Comparison of ENCODE assay signal across 8 cellular contexts in the genomic region with DNA sequence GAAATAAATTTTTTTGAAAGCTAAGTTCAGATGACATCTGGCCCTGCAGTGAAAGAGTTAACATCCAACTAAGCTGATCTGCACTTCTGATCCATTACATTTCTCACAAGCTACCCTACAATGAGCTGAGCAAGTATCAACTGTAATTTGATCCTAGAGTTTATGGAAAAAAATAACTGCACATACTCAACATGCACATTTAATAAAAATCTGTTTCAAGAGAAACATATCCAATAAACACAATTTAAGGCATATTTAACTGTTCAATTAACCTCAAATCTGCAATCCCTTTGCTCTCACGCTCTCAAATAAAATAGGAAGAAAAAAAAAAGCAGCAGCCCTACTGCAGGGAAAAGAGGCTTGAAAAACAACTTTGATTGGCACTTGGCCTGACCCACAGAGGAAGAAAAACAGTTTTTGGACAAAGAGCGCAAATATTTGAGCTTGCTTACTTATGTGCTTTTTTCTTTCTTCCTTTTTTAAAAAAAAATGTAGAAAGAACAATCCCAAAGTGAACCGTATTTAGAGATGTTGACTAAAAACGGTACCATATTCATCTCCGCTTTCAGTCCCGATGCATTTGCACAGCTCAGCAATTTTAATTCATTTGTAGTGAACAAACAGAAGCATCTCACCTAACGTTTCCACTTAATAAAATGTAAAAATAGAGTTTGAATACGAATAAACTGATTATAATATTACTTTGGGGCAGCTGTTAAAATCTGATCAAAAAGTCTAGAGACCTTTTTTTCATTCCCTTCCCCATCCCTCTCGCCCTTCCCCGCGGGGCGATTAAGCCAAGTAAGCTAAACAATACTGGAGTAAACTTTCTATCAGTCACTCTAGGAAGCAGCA. TPM values are rescaled to one million over a fixed set of nuclear protein-coding genes. Genes with fewer than 3 reads are reported as not detected.
DNase-seq lines count a peak whose midpoint lies in the region; ATAC-seq and TF ChIP-seq lines count a peak whose summit lies in the region.

No MANE protein-coding gene starts in this region.

- peak overlapping the region; percentile 77 to 93 (median 87) for H3K27ac Mint-ChIP-seq in CD14-positive monocyte
- peak overlapping the region; percentile 86 for H3K27ac Mint-ChIP-seq in activated CD8-positive, alpha-beta T cell treated with anti-CD3 and anti-CD28 coated beads, Interleukin-2, amount 10 ng/mL, durations not matched to agents 7 days and 5 days

- CTCF ChIA-PET in IMR-90 (lab: Yijun Ruan, JAX), result interaction anchor here (0.5 to 1.2 kb wide), 6 partner anchors 15 to 1879 kb away, joined by 3 to 4 read pairs (median 3); no protein-coding TSS in a partner anchor
- CTCF ChIA-PET in activated CD8-positive, alpha-beta T cell treated with anti-CD3 and anti-CD28 coated beads, Interleukin-2, amount 10 ng/mL, durations not matched to agents 7 days and 5 days (lab: Charles Lee), result interaction anchor here (0.6 to 5.7 kb wide), 14 partner anchors 10 to 475 kb away, joined by 3 to 112 read pairs (median 3); partner anchors contain the start of gene SRSF8

- H3K36me3 ChIP-seq in IMR-90 (ENCODE audit: control insufficient read depth, insufficient read depth, low read length), result no peaks in the 10 kb centered on the region
- no peaks in the 10 kb centered on the region for H3K36me3 ChIP-seq in hepatocyte (replicated peaks; ENCODE audit: insufficient read depth, low read depth)
- H3K36me3 ChIP-seq in gastrocnemius medialis, result no peaks in the 10 kb centered on the region

- no peak overlapping the region for H4K8ac ChIP-seq in IMR-90 (ENCODE audit: low read depth in 2 of 2, low read length in 2 of 2)

- H3K14ac ChIP-seq in IMR-90 (replicated peaks; ENCODE audit: low read depth, low read length), result no peak overlapping the region

- H2AK5ac ChIP-seq in IMR-90 (ENCODE audit: low read depth, low read length), result no peak overlapping the region

- no peak overlapping the region for H2AK9ac ChIP-seq in IMR-90 (replicated peaks; ENCODE audit: low read depth, low read length, poor library complexity)

- no peaks in the 10 kb centered on the region for H3K9me1 ChIP-seq in IMR-90 (ENCODE audit: insufficient read depth, low read length)

- H3K4me3 ChIP-seq in IMR-90 (ENCODE audit: insufficient read depth, low read depth, low read length) (peak overlapping the region; percentile 51), hepatocyte (peak overlapping the region; percentile 41), gastrocnemius medialis (peak overlapping the region; percentile 73 to 83 (median 76))

- 0 out of 2 replicates have a peak overlapping the region, but pooled peaks have one; percentile 12 for H3K23ac ChIP-seq in IMR-90 (ENCODE audit: low read depth, low read length)

- no peak overlapping the region for H3K4ac ChIP-seq in IMR-90 (ENCODE audit: low read depth, low read length)

- no peaks in the 10 kb centered on the region for H3K9me3 Mint-ChIP-seq in CD14-positive monocyte
- H3K9me3 Mint-ChIP-seq in activated CD8-positive, alpha-beta T cell treated with anti-CD3 and anti-CD28 coated beads, Interleukin-2, amount 10 ng/mL, durations not matched to agents 7 days and 5 days (ENCODE audit: insufficient read depth), result peaks cover 10% of the 10 kb centered on the region

- H4K20me1 ChIP-seq in IMR-90 (ENCODE audit: insufficient read depth, low read length) (no peaks in the 10 kb centered on the region), hepatocyte (ENCODE audit: insufficient read depth, poor library complexity, severe bottlenecking) (peaks cover 43% of the 10 kb centered on the region)

- intact Hi-C loops in CD14-positive monocyte (cut with micrococcal nuclease), result loop anchor here (5.0 to 10.0 kb wide), 5 partner anchors 53 to 555 kb away; partner anchors contain the start of gene FAM76B (in 1 of the 2)
- intact Hi-C loops in IMR-90 (cut with micrococcal nuclease), result loop anchor here (1.0 kb wide), 1 partner anchor 283 kb away; no protein-coding TSS in a partner anchor
- intact Hi-C loops in gastrocnemius medialis (cut with DNase I; ENCODE audit: low total_unique reads), result loop anchor here (2.0 to 5.0 kb wide), 4 partner anchors 79 to 478 kb away; no protein-coding TSS in a partner anchor

- H3K9me3 ChIP-seq in IMR-90 (ENCODE audit: control insufficient read depth, insufficient read depth, low read length) (no peaks in the 10 kb centered on the region), hepatocyte (ENCODE audit: low read depth) (no peaks in the 10 kb centered on the region), gastrocnemius medialis (no peaks in the 10 kb centered on the region)

- H2BK15ac ChIP-seq in IMR-90 (ENCODE audit: low read depth, low read length), result no peak overlapping the region

- no peak overlapping the region for H3K27ac ChIP-seq in IMR-90 (ENCODE audit: insufficient read depth, low read length)
- peak overlapping the region; percentile 88 for H3K27ac ChIP-seq in hepatocyte
- peak overlapping the region in 1 of 4 donors; percentile 59 for H3K27ac ChIP-seq in gastrocnemius medialis

- no TSS peak for BruUV-seq in IMR-90 (replicated peaks; lab: Mats Ljungman, UMichigan)

- H3K4me2 ChIP-seq in IMR-90 (ENCODE audit: low read depth, low read length), result peak overlapping the region; percentile 64
- H3K4me2 ChIP-seq in hepatocyte, result peak overlapping the region; percentile 78

- no peak overlapping the region for H2BK120ac ChIP-seq in IMR-90 (ENCODE audit: low read depth, low read length)

- H2BK20ac ChIP-seq in IMR-90 (ENCODE audit: low read depth, low read length), result no peak overlapping the region

- H3K27me3 Mint-ChIP-seq in CD14-positive monocyte (ENCODE audit: low read depth in 3 of 3), result no peaks in the 10 kb centered on the region
- peaks cover 2% of the 10 kb centered on the region for H3K27me3 Mint-ChIP-seq in activated CD8-positive, alpha-beta T cell treated with anti-CD3 and anti-CD28 coated beads, Interleukin-2, amount 10 ng/mL, durations not matched to agents 7 days and 5 days (ENCODE audit: low read depth)

- TF ChIP-seq RAD21 in IMR-90 (IDR thresholded peaks at IDR 0.05; ENCODE audit: low read length), result no peak

- no peaks in the 10 kb centered on the region for H3K79me1 ChIP-seq in IMR-90 (ENCODE audit: low read depth in 1 of 2, low read length in 2 of 2)

- no peaks in the 10 kb centered on the region for H3K4me1 ChIP-seq in IMR-90 (ENCODE audit: control insufficient read depth, insufficient read depth, low read length)
- H3K4me1 ChIP-seq in hepatocyte (ENCODE audit: insufficient read depth), result peaks cover 15% of the 10 kb centered on the region
- H3K4me1 ChIP-seq in gastrocnemius medialis, result peaks cover 22 to 25% of the 10 kb centered on the region in 2 donors

- H3K36me3 Mint-ChIP-seq in CD14-positive monocyte, result no peaks in the 10 kb centered on the region
- H3K36me3 Mint-ChIP-seq in activated CD8-positive, alpha-beta T cell treated with anti-CD3 and anti-CD28 coated beads, Interleukin-2, amount 10 ng/mL, durations not matched to agents 7 days and 5 days (ENCODE audit: low read depth), result peaks cover 17% of the 10 kb centered on the region

- no peak for TF ChIP-seq CTCF in CD14-positive monocyte (IDR thresholded peaks at IDR 0.05)
- no peak for TF ChIP-seq CTCF in IMR-90 (conservative IDR thresholded peaks at IDR 0.05; ENCODE audit: low read depth, low read length)
- TF ChIP-seq CTCF in hepatocyte (IDR thresholded peaks at IDR 0.05; ENCODE audit: poor library complexity), result no peak
- no peak for TF ChIP-seq CTCF in gastrocnemius medialis (IDR thresholded peaks at IDR 0.05 in 4 of 5, conservative IDR thresholded peaks at IDR 0.05 in 1 of 5)

- in situ Hi-C loops in IMR-90 (cut with MboI; ENCODE audit: low sequenced_read_pairs), result no loop called here
- in situ Hi-C loops in gastrocnemius medialis (cut with MboI; ENCODE audit: low sequenced_read_pairs in 4 of 4), result loop anchor here in 1 of 4 donors (25.0 kb wide), 1 partner anchor 167 kb away; the partner anchor contains the start of gene SRSF8

- H3K27me3 ChIP-seq in IMR-90 (ENCODE audit: control insufficient read depth, insufficient read depth, low read length) (no peaks in the 10 kb centered on the region; the same call in 1 of the 2 replicates), hepatocyte (no peaks in the 10 kb centered on the region), gastrocnemius medialis (no peaks in the 10 kb centered on the region)

- POLR2A ChIA-PET in IMR-90 (lab: Charles Lee; ENCODE audit: unreplicated experiment), result no interaction called here
- POLR2A ChIA-PET in activated CD8-positive, alpha-beta T cell treated with anti-CD3 and anti-CD28 coated beads, Interleukin-2, amount 10 ng/mL, durations not matched to agents 7 days and 5 days (lab: Charles Lee), result interaction anchor here (0.8 to 4.7 kb wide), 11 partner anchors 26 to 1160 kb away, joined by 3 to 72 read pairs (median 3); partner anchors contain the start of genes CCDC82, CEP57, ENDOD1 and FAM76B

- ATAC-seq in IMR-90 (ENCODE audit: low read depth) (no peak), gastrocnemius medialis (no peak), HG03439 (IDR thresholded peaks at IDR 0.05; ENCODE audit: unreplicated experiment) (no peak)
- ATAC-seq in activated CD8-positive, alpha-beta T cell treated with anti-CD3 and anti-CD28 coated beads, Interleukin-2, amount 10 ng/mL, durations not matched to agents 7 days and 5 days, result no peak

- dilution Hi-C loops in IMR-90 (cut with HindIII; ENCODE audit: low sequenced_read_pairs, unreplicated experiment), result no loop called here

- no peak overlapping the region for H3K56ac ChIP-seq in IMR-90 (ENCODE audit: extremely low read depth, insufficient read depth, low read length)

- no peak overlapping the region for H2BK5ac ChIP-seq in IMR-90 (ENCODE audit: low read depth, low read length, poor library complexity, severe bottlenecking)

- TF ChIP-seq POLR2A in IMR-90 (IDR thresholded peaks at IDR 0.05; ENCODE audit: low read depth, low read length), result no peak
- no peak for TF ChIP-seq POLR2A in gastrocnemius medialis (IDR thresholded peaks at IDR 0.05)

- WGBS in IMR-90 (ENCODE audit: extremely low coverage in 2 of 2, insufficient read length in 1 of 2), 2 experiments, result 0% methylated on average over 2 of the region's 12 CpGs; no CpG with 5 or more reads in 1 of the 2 experiments
- WGBS in hepatocyte (ENCODE audit: low lambda C conversion rate, missing lambda C conversion rate), result 1% methylated on average over 12 of the region's 12 CpGs

- no peak overlapping the region for H4K5ac ChIP-seq in IMR-90 (ENCODE audit: low read depth, low read length)

- H3K4me1 Mint-ChIP-seq in CD14-positive monocyte, result peaks cover 41% of the 10 kb centered on the region
- H3K4me1 Mint-ChIP-seq in activated CD8-positive, alpha-beta T cell treated with anti-CD3 and anti-CD28 coated beads, Interleukin-2, amount 10 ng/mL, durations not matched to agents 7 days and 5 days (ENCODE audit: low read depth), result peaks cover 51% of the 10 kb centered on the region

- H3K9me2 ChIP-seq in hepatocyte (replicated peaks; ENCODE audit: insufficient read depth), result no peaks in the 10 kb centered on the region

- H3K18ac ChIP-seq in IMR-90 (ENCODE audit: low read depth, low read length), result no peak overlapping the region

- peaks cover 64% of the 10 kb centered on the region for H3K79me2 ChIP-seq in hepatocyte

- H3K9ac ChIP-seq in IMR-90 (ENCODE audit: low read depth, low read length), result peak overlapping the region; percentile 33; the same call in 1 of the 2 replicates

- no peak overlapping the region for H4K91ac ChIP-seq in IMR-90 (ENCODE audit: insufficient read depth, low read depth, low read length)

- H2AFZ ChIP-seq in IMR-90 (replicated peaks; ENCODE audit: low read length, poor library complexity) (no peak overlapping the region), hepatocyte (no peak overlapping the region)

- DNase-seq in CD14-positive monocyte (ENCODE audit: low spot score), result no peak
- peak; percentile 13 for DNase-seq in IMR-90
- peak; percentile 26 for DNase-seq in activated CD8-positive, alpha-beta T cell treated with anti-CD3 and anti-CD28 coated beads, Interleukin-2, amount 10 ng/mL, durations not matched to agents 7 days and 5 days
- no peak for DNase-seq in hepatocyte (ENCODE audit: low spot score)
- no peak for DNase-seq in gastrocnemius medialis
- no peak for DNase-seq in stimulated activated naive CD4-positive, alpha-beta T cell treated with Interleukin-2 at 50 U/mL for 16 hours (lab: John Stamatoyannopoulos, UW)
- DNase-seq in NCI-H146 treated with DMSO at 0.1 percent for 48 hours (lab: John Stamatoyannopoulos, UW; ENCODE audit: unreplicated experiment), result no peak

- peak overlapping the region in 1 of 2 donors; percentile 98 for H3K4me3 Mint-ChIP-seq in CD14-positive monocyte
- H3K4me3 Mint-ChIP-seq in activated CD8-positive, alpha-beta T cell treated with anti-CD3 and anti-CD28 coated beads, Interleukin-2, amount 10 ng/mL, durations not matched to agents 7 days and 5 days, result no peak overlapping the region

RNA-seq across cellular contexts. Expression of gene SESN3, which starts 1.6 kb away (rescaled TPM):
- polyA plus RNA-seq in CD14-positive monocyte (1 to 10 TPM; 1.1 to 1.4 TPM), IMR-90 (2012; rRNA removed) (1.3 and 2.0 TPM in 2 replicates), hepatocyte (8.1 and 8.9 TPM in 2 replicates)
- total RNA-seq in IMR-90 (2012; rRNA removed) (7.7 and 10.0 TPM in 2 replicates), hepatocyte (106 and 107 TPM in 2 replicates), gastrocnemius medialis (10 to 100 TPM in 1 of 4 donors, 1 to 10 TPM in 3; 6.0 to 10.8 (median 7.8) TPM)
- 0.27 and 0.31 TPM in 2 replicates for polyA plus RNA-seq in IMR-90 (2012; cell fraction: cytosol; rRNA removed)
- 0.17 and 2.3 TPM in 2 replicates for polyA plus RNA-seq in IMR-90 (2012; cell fraction: nucleus; rRNA removed; ENCODE audit: low replicate concordance)
- total RNA-seq in activated CD8-positive, alpha-beta T cell treated with anti-CD3 and anti-CD28 coated beads, Interleukin-2, amount 10 ng/mL, durations not matched to agents 7 days and 5 days, result 10 to 100 TPM; 29.1 to 31.5 TPM

Comparison
In these comparisons a context has a peak if more than half of its experiments do, and no peak if none do; other contexts are left out.
1. DNase-seq: peak in IMR-90 (single experiment) and activated CD8-positive, alpha-beta T cell treated with anti-CD3 and anti-CD28 coated beads, Interleukin-2, amount 10 ng/mL, durations not matched to agents 7 days and 5 days (single experiment); none in CD14-positive monocyte (single experiment), hepatocyte (single experiment), gastrocnemius medialis (0 of 2), stimulated activated naive CD4-positive, alpha-beta T cell treated with Interleukin-2 at 50 U/mL for 16 hours (single experiment) and NCI-H146 treated with DMSO at 0.1 percent for 48 hours (single experiment).
2. Peak in every context shown above with its lines, with median percentiles within 50 percentile points of each other: H3K4me3 ChIP-seq.